ENCODE assay signal across 17 cellular contexts in the genomic region with DNA sequence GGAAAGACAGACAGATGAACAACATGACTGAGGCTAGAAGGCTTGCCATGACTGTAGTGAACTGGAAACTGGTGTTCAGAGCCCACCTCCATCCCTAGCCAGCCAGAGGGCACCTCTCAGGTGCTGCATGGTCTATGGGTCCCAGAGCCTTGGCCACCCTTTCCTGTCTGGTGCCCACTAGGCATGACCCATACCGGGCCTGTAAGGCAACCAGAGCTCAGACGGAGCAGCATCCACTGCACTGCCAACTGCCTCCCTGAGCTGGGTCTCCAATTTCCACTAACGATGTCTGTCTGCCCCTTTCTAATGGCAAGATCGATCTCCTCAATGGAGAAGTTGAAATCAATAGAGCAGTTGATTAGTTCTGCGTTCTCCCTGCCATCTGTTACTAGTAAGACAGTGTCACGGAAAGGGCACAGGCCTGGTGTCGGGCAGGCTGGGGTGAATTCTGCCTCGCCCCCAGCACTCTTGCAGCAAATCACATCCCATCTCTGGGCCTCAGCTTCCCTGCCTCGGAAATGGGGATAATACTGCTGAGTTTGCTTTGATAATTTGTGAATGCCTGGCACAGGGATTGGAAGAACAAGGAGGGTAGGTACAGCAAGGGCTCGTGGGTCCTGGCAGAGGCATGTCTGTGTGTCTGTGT.
DNase-seq lines count a peak whose midpoint lies in the region; ATAC-seq and TF ChIP-seq lines count a peak whose summit lies in the region.
"Had no signal": no experiment of that assay in that cellular context is flagged by ENCODE, and none has a peak within 500 bp of the region (broad histone marks: within the 10 kb centered on the region; RNA-seq: fewer than 3 reads in every experiment).

No MANE protein-coding gene starts in this region.

- H3K27me3 Mint-ChIP-seq in type B pancreatic cell = peaks cover 17% of the 10 kb centered on the region

- H3F3A ChIP-seq in neural cell (ENCODE audit: insufficient read depth, low read length, poor library complexity, severe bottlenecking) = peaks cover 12% of the 10 kb centered on the region

- peak overlapping the region; percentile 28 for H3K9ac ChIP-seq in neural cell (ENCODE audit: low read length)

- no peaks in the 10 kb centered on the region for H3K9me3 ChIP-seq in neural cell (ENCODE audit: low read length)
- H3K9me3 ChIP-seq: MG63, Peyer's patch had no signal

- H3K9me2 ChIP-seq in neural cell (ENCODE audit: insufficient read depth, low read length) = no peaks in the 10 kb centered on the region

- TF ChIP-seq EP300 in neural cell (conservative IDR thresholded peaks at IDR 0.05; ENCODE audit: poor library complexity, severe bottlenecking) = no peak

- no peak for TF ChIP-seq RAD21 in neural cell (conservative IDR thresholded peaks at IDR 0.05)

- ATAC-seq in HG03135 (IDR thresholded peaks at IDR 0.05; ENCODE audit: unreplicated experiment) = no peak
- ATAC-seq: Right ventricle myocardium inferior had no signal

- no peak overlapping the region for H3K4me2 ChIP-seq in neural cell (ENCODE audit: low read length)

- no peak overlapping the region for H3K27ac Mint-ChIP-seq in type B pancreatic cell

- no peaks in the 10 kb centered on the region for H3K36me3 Mint-ChIP-seq in type B pancreatic cell

- H3K4me3 ChIP-seq in coronary artery (no peak overlapping the region), neural cell (ENCODE audit: low read length) (no peak overlapping the region)
- H3K4me3 ChIP-seq: MG63, Peyer's patch had no signal

- TF ChIP-seq CTCF in coronary artery (IDR thresholded peaks at IDR 0.05) (no peak), neural cell (IDR thresholded peaks at IDR 0.05; ENCODE audit: poor library complexity, severe bottlenecking) (no peak), type B pancreatic cell (conservative IDR thresholded peaks at IDR 0.05) (no peak)

- no peaks in the 10 kb centered on the region for H3K9me3 Mint-ChIP-seq in type B pancreatic cell

- H3K27ac ChIP-seq in coronary artery (no peak overlapping the region), neural cell (ENCODE audit: low read length) (peak overlapping the region; percentile 97)
- H3K27ac ChIP-seq: Peyer's patch had no signal

- H3K27me3 ChIP-seq in neural cell (ENCODE audit: insufficient read depth, low read depth, low read length) = no peaks in the 10 kb centered on the region
- H3K27me3 ChIP-seq: MG63, Peyer's patch had no signal

- H2AFZ ChIP-seq in neural cell (ENCODE audit: low read depth, low read length) = no peak overlapping the region

- no peak overlapping the region for H3K4me3 Mint-ChIP-seq in type B pancreatic cell

- H3K4me1 Mint-ChIP-seq in type B pancreatic cell (ENCODE audit: unreplicated experiment) = peaks cover 52% of the 10 kb centered on the region

- H4K20me1 ChIP-seq in neural cell (ENCODE audit: insufficient read depth) = no peaks in the 10 kb centered on the region

- no peaks in the 10 kb centered on the region for H3K79me2 ChIP-seq in neural cell (replicated peaks; ENCODE audit: insufficient read depth, low read length)

- no peaks in the 10 kb centered on the region for H3K36me3 ChIP-seq in neural cell (ENCODE audit: insufficient read depth, low read length)
- H3K36me3 ChIP-seq: MG63, Peyer's patch had no signal

- peak; percentile 28 for DNase-seq in activated CD8-positive, alpha-beta memory T cell treated with anti-CD3 and anti-CD28 coated beads for 24 hours
- no peak for DNase-seq in activated CD8-positive, alpha-beta memory T cell treated with anti-CD3 and anti-CD28 coated beads, Interleukin-2, amount 50 U/mL, for 4 hours
- DNase-seq in coronary artery (ENCODE audit: low spot score) = peak; percentile 52
- DNase-seq in type B pancreatic cell (ENCODE audit: extremely low spot score, unreplicated experiment) = peak; percentile 37
- DNase-seq in inferior parietal cortex (ENCODE audit: extremely low spot score) = no peak
- DNase-seq in H4 (ENCODE audit: low spot score) = no peak
- DNase-seq: 8988T, IMR-90, Karpas-422, MG63, NCI-H1092 treated with DMSO at 0.1 percent for 48 hours, NCI-H1694, NCI-H524, Peyer's patch had no signal

TF ChIP-seq in neural cell, 6 proteins besides CTCF, POLR2A, EP300 and RAD21:
- TF ChIP-seq TAF1 (IDR thresholded peaks at IDR 0.05; ENCODE audit: low read depth) (no peak), REST (IDR thresholded peaks at IDR 0.05; ENCODE audit: borderline replicate concordance) (no peak), EZH2 (IDR thresholded peaks at IDR 0.05; ENCODE audit: borderline replicate concordance, insufficient read depth, low read length, poor library complexity, severe bottlenecking) (no peak)

Comparison
In these comparisons a context has a peak if more than half of its experiments do, and no peak if none do; other contexts are left out.
1. DNase-seq: peak in activated CD8-positive, alpha-beta memory T cell treated with anti-CD3 and anti-CD28 coated beads for 24 hours (single experiment), coronary artery (single experiment) and type B pancreatic cell (single experiment); none in activated CD8-positive, alpha-beta memory T cell treated with anti-CD3 and anti-CD28 coated beads, Interleukin-2, amount 50 U/mL, for 4 hours (single experiment), inferior parietal cortex (single experiment) and H4 (single experiment).